ENCODE assay signal across 26 cellular contexts in genomic region chr2:140257692-140258300, GRCh38.
A peak's percentile ranks its signal among the peaks of the same experiment; 100 is the strongest.
DNase-seq lines count a peak whose midpoint lies in the region; ATAC-seq and TF ChIP-seq lines count a peak whose summit lies in the region.
"Had no signal": no experiment of that assay in that cellular context is flagged by ENCODE, and none has a peak within 500 bp of the region (broad histone marks: within the 10 kb centered on the region; RNA-seq: fewer than 3 reads in every experiment).

No MANE protein-coding gene starts in this region.

- BruUV-seq in mammary epithelial cell (replicated peaks; lab: Mats Ljungman, UMichigan) = no TSS peak
- BruUV-seq in MCF 10A (replicated peaks; lab: Mats Ljungman, UMichigan) = no TSS peak

- POLR2A ChIA-PET in MCF 10A (lab: Yijun Ruan, JAX) = no interaction called here

- 0% methylated on average over 2 of the region's 2 CpGs for WGBS in mammary epithelial cell (ENCODE audit: low coverage, missing lambda C conversion rate)

- in situ Hi-C loops in mammary epithelial cell (cut with MboI; ENCODE audit: low sequenced_read_pairs in 2 of 2) = no loop called here

- TF ChIP-seq CTCF in mammary epithelial cell (conservative IDR thresholded peaks at IDR 0.05 in 1 of 2, IDR thresholded peaks at IDR 0.05 in 1 of 2; ENCODE audit: extremely low read depth in 1 of 2, insufficient read depth in 1 of 2, low read depth in 1 of 2, low read length in 2 of 2) (no peak), MCF 10A (IDR thresholded peaks at IDR 0.05; ENCODE audit: unreplicated experiment) (no peak), RWPE2 (IDR thresholded peaks at IDR 0.05; ENCODE audit: poor library complexity, severe bottlenecking) (no peak)

- peak overlapping the region; percentile 77 for H2AFZ ChIP-seq in mammary epithelial cell (ENCODE audit: low read depth, low read length)

- no peak overlapping the region for H3K27ac Mint-ChIP-seq in MCF 10A (ENCODE audit: low read depth, unreplicated experiment)
- H3K27ac Mint-ChIP-seq: CD8-positive, alpha-beta memory T cell; memory B cell; T-helper 1 cell treated with Interleukin-12 subunit alpha and Interleukin-12 subunit beta and Interleukin-4 antibody, amounts not matched to agents 30 μg/mL and 1 μg/mL, for 36 hours had no signal

- H3K36me3 Mint-ChIP-seq in MCF 10A (ENCODE audit: insufficient read depth, unreplicated experiment) = no peaks in the 10 kb centered on the region
- H3K36me3 Mint-ChIP-seq: CD8-positive, alpha-beta memory T cell; memory B cell had no signal

- intact Hi-C loops in mammary epithelial cell (cut with micrococcal nuclease) = no loop called here
- intact Hi-C loops in MCF 10A (cut with micrococcal nuclease) = no loop called here

- no peak overlapping the region for H3K4me3 ChIP-seq in mammary epithelial cell (replicated peaks in 1 of 3; ENCODE audit: insufficient read depth in 1 of 3, low read depth in 2 of 3, low read length in 3 of 3)
- no peak overlapping the region for H3K4me3 ChIP-seq in RWPE2 (ENCODE audit: severe bottlenecking)
- H3K4me3 ChIP-seq: A549, breast epithelium, prostate gland, SJSA1, upper lobe of left lung had no signal

- no peak overlapping the region for H3K27ac ChIP-seq in mammary epithelial cell (ENCODE audit: insufficient read depth, low read depth, low read length)
- H3K27ac ChIP-seq in RWPE2 (ENCODE audit: poor library complexity, severe bottlenecking) = no peak overlapping the region
- H3K27ac ChIP-seq: A549, neutrophil, prostate gland, SJSA1, upper lobe of left lung had no signal

- H4K20me1 ChIP-seq in mammary epithelial cell (ENCODE audit: insufficient read depth, low read length) = no peaks in the 10 kb centered on the region

- H3K9me3 ChIP-seq in mammary epithelial cell (replicated peaks; ENCODE audit: insufficient read depth, low read length) = no peaks in the 10 kb centered on the region
- H3K9me3 ChIP-seq in RWPE2 (ENCODE audit: severe bottlenecking) = no peaks in the 10 kb centered on the region
- H3K9me3 ChIP-seq: A549, breast epithelium, neutrophil, prostate gland, SJSA1, upper lobe of left lung had no signal

- DNase-seq in mammary epithelial cell (peak; percentile 22), MCF 10A (ENCODE audit: unreplicated experiment) (no peak), RWPE2 (ENCODE audit: low spot score) (no peak), fibroblast of gingiva (ENCODE audit: low read depth) (peak; percentile 15), activated gamma-delta T cell (lab: John Stamatoyannopoulos, UW) (no peak), NCI-H526 treated with DMSO at 0.1 percent for 48 hours (lab: John Stamatoyannopoulos, UW) (no peak), NCI-H1048 (lab: John Stamatoyannopoulos, UW) (no peak)
- DNase-seq in activated effector memory CD4-positive, alpha-beta T cell treated with anti-CD3 and anti-CD28 coated beads, Interleukin-2, amount 50 U/mL, for 16 hours = no peak
- DNase-seq: activated gamma-delta T cell treated with Interleukin-2 at 50 U/mL for 16 hours; amygdala; CD8-positive, alpha-beta memory T cell; cortex of kidney; glutamatergic neuron; kidney glomerular epithelial cell; MM.1S; NCI-H187; NCI-H226; upper lobe of left lung had no signal

- peaks cover 6% of the 10 kb centered on the region for H3K4me1 ChIP-seq in mammary epithelial cell (ENCODE audit: insufficient read depth, low read length)
- peaks cover 6% of the 10 kb centered on the region for H3K4me1 ChIP-seq in RWPE2 (ENCODE audit: insufficient read depth, poor library complexity, severe bottlenecking)
- H3K4me1 ChIP-seq: A549, breast epithelium, prostate gland, SJSA1, upper lobe of left lung had no signal

- peak; percentile 83 for ATAC-seq in RWPE2 (ENCODE audit: low read depth)
- ATAC-seq: A549, Panc1 had no signal

- peaks cover 56% of the 10 kb centered on the region for H3K27me3 Mint-ChIP-seq in MCF 10A (ENCODE audit: insufficient read depth, unreplicated experiment)
- H3K27me3 Mint-ChIP-seq: CD8-positive, alpha-beta memory T cell; memory B cell had no signal

- no peaks in the 10 kb centered on the region for H3K36me3 ChIP-seq in mammary epithelial cell (ENCODE audit: insufficient read depth, low read length)
- H3K36me3 ChIP-seq in RWPE2 (ENCODE audit: low read depth) = no peaks in the 10 kb centered on the region
- H3K36me3 ChIP-seq: breast epithelium, neutrophil, prostate gland, SJSA1, upper lobe of left lung had no signal

- no peaks in the 10 kb centered on the region for H3K27me3 ChIP-seq in mammary epithelial cell (ENCODE audit: insufficient read depth, low read length)
- H3K27me3 ChIP-seq in RWPE2 (ENCODE audit: insufficient read depth, poor library complexity, severe bottlenecking) = no peaks in the 10 kb centered on the region
- H3K27me3 ChIP-seq: breast epithelium, neutrophil, SJSA1, upper lobe of left lung had no signal

- H3K9ac ChIP-seq in mammary epithelial cell (ENCODE audit: insufficient read depth, low read length) = no peak overlapping the region

- no peak overlapping the region for H3K4me3 Mint-ChIP-seq in MCF 10A (ENCODE audit: unreplicated experiment)
- H3K4me3 Mint-ChIP-seq: CD8-positive, alpha-beta memory T cell; memory B cell; T-helper 1 cell treated with Interleukin-12 subunit alpha and Interleukin-12 subunit beta and Interleukin-4 antibody, amounts not matched to agents 30 μg/mL and 1 μg/mL, for 36 hours had no signal

- CTCF ChIA-PET in mammary epithelial cell (lab: Charles Lee; ENCODE audit: low non-redundant PET) (no interaction called here), MCF 10A (lab: Yijun Ruan, JAX) (no interaction called here)

- no peaks in the 10 kb centered on the region for H3K4me1 Mint-ChIP-seq in MCF 10A (ENCODE audit: insufficient read depth, unreplicated experiment)
- H3K4me1 Mint-ChIP-seq: CD8-positive, alpha-beta memory T cell; memory B cell had no signal

- H3K4me2 ChIP-seq in mammary epithelial cell (ENCODE audit: insufficient read depth, low read depth, low read length) = peak overlapping the region; percentile 56
- H3K4me2 ChIP-seq: A549 had no signal

- dilution Hi-C loops in mammary epithelial cell (cut with HindIII; ENCODE audit: low sequenced_read_pairs) = no loop called here

- no peaks in the 10 kb centered on the region for H3K79me2 ChIP-seq in mammary epithelial cell (ENCODE audit: insufficient read depth, low read length)

- no peaks in the 10 kb centered on the region for H3K9me3 Mint-ChIP-seq in MCF 10A (ENCODE audit: unreplicated experiment)
- H3K9me3 Mint-ChIP-seq: memory B cell; T-helper 1 cell treated with Interleukin-12 subunit alpha and Interleukin-12 subunit beta and Interleukin-4 antibody, amounts not matched to agents 30 μg/mL and 1 μg/mL, for 36 hours had no signal

Comparison
In these comparisons a context has a peak if more than half of its experiments do, and no peak if none do; other contexts are left out.
1. DNase-seq: peak in mammary epithelial cell (single experiment) and fibroblast of gingiva (single experiment); none in MCF 10A (single experiment), RWPE2 (single experiment), activated effector memory CD4-positive, alpha-beta T cell treated with anti-CD3 and anti-CD28 coated beads, Interleukin-2, amount 50 U/mL, for 16 hours (single experiment), activated gamma-delta T cell (single experiment), NCI-H526 treated with DMSO at 0.1 percent for 48 hours (single experiment) and NCI-H1048 (single experiment).